ENCODE assay signal across 15 cellular contexts in genomic region chr5:142906863-142907671, GRCh38.
DNase-seq lines count a peak whose midpoint lies in the region; ATAC-seq and TF ChIP-seq lines count a peak whose summit lies in the region.
"Had no signal": no experiment of that assay in that cellular context is flagged by ENCODE, and none has a peak within 500 bp of the region (broad histone marks: within the 10 kb centered on the region; RNA-seq: fewer than 3 reads in every experiment).

No MANE protein-coding gene starts in this region.

- H3K27me3 ChIP-seq in MM.1S (replicated peaks; ENCODE audit: insufficient read depth, low read length) = no peaks in the 10 kb centered on the region

- no peaks in the 10 kb centered on the region for H3K4me1 ChIP-seq in MM.1S (ENCODE audit: low read length)

- no peaks in the 10 kb centered on the region for H3F3A ChIP-seq in MM.1S (ENCODE audit: insufficient read depth, low read length)

- H3K9me2 ChIP-seq in MM.1S (replicated peaks; ENCODE audit: insufficient read depth, low read length) = no peaks in the 10 kb centered on the region

- H3K27ac ChIP-seq in MM.1S (ENCODE audit: low read length) = no peak overlapping the region
- H3K27ac ChIP-seq: PC-9 had no signal

- H3K9ac ChIP-seq in MM.1S (ENCODE audit: low read length) = no peak overlapping the region

- H4K20me1 ChIP-seq in MM.1S (ENCODE audit: insufficient read depth, low read length) = no peaks in the 10 kb centered on the region

- H3K9me3 ChIP-seq in MM.1S (replicated peaks; ENCODE audit: insufficient read depth, low read length) = no peaks in the 10 kb centered on the region

- DNase-seq in DMS 273 treated with DMSO at 0.1 percent for 48 hours (lab: John Stamatoyannopoulos, UW) = peak; percentile 59
- peak; percentile 26 for DNase-seq in NCI-H524 treated with DMSO at 0.1 percent for 48 hours (lab: John Stamatoyannopoulos, UW)
- DNase-seq in fibroblast of villous mesenchyme (ENCODE audit: low read depth) = peak; percentile 73
- DNase-seq in putamen (ENCODE audit: low spot score) = peak; percentile 34
- no peak for DNase-seq in MM.1S
- no peak for DNase-seq in SHP77 (lab: John Stamatoyannopoulos, UW)
- DNase-seq in OCI-M2 (lab: John Stamatoyannopoulos, UW; ENCODE audit: unreplicated experiment) = no peak
- DNase-seq: activated naive CD4-positive, alpha-beta T cell; CD4-positive, alpha-beta T cell; islet precursor cell; NCI-H1417; PC-9; stimulated activated CD4-positive, alpha-beta T cell treated with anti-CD3 and anti-CD28 coated beads, Interleukin-2, amount 100 ng/mL, for 24 hours; stimulated activated naive CD8-positive, alpha-beta T cell treated with anti-CD3 and anti-CD28 coated beads, Interleukin-15, Interleukin-2, amounts not matched to agents 100 U/mL and 50 U/mL, for 24 hours had no signal

- TF ChIP-seq CTCF in fibroblast of villous mesenchyme (IDR thresholded peaks at IDR 0.05; ENCODE audit: insufficient read depth, low read depth, low read length) (no peak), MM.1S (IDR thresholded peaks at IDR 0.05; ENCODE audit: low read length) (no peak)

- H3K4me2 ChIP-seq in MM.1S (ENCODE audit: low read depth, low read length) = no peak overlapping the region
- H3K4me2 ChIP-seq: PC-9 had no signal

- no peaks in the 10 kb centered on the region for H3K36me3 ChIP-seq in MM.1S (replicated peaks; ENCODE audit: insufficient read depth, low read length)

- H2AFZ ChIP-seq in MM.1S (ENCODE audit: low read length) = no peak overlapping the region
- H2AFZ ChIP-seq: PC-9 had no signal

- no peak overlapping the region for H3K4me3 ChIP-seq in fibroblast of villous mesenchyme (ENCODE audit: low read depth, low read length)
- H3K4me3 ChIP-seq in MM.1S (ENCODE audit: low read length) = no peak overlapping the region
- H3K4me3 ChIP-seq: PC-9 had no signal

- no peak for ATAC-seq in GM18517 (IDR thresholded peaks at IDR 0.05; ENCODE audit: unreplicated experiment)
- ATAC-seq: stimulated activated naive CD8-positive, alpha-beta T cell treated with anti-CD3 and anti-CD28 coated beads, Interleukin-15, Interleukin-2, amounts not matched to agents 100 U/mL and 50 U/mL, for 24 hours had no signal

- H3K79me2 ChIP-seq in MM.1S (ENCODE audit: low read length) = no peaks in the 10 kb centered on the region

Comparison
In these comparisons a context has a peak if more than half of its experiments do, and no peak if none do; other contexts are left out.
1. DNase-seq: peak in DMS 273 treated with DMSO at 0.1 percent for 48 hours (single experiment), NCI-H524 treated with DMSO at 0.1 percent for 48 hours (single experiment), fibroblast of villous mesenchyme (single experiment) and putamen (single experiment); none in MM.1S (single experiment), SHP77 (0 of 2) and OCI-M2 (single experiment).